ENCODE assay signal across 32 cellular contexts in genomic region chr11:72232260-72233055, GRCh38. TPM values are rescaled to one million over a fixed set of nuclear protein-coding genes. Genes with fewer than 3 reads are reported as not detected.
DNase-seq lines count a peak whose midpoint lies in the region; ATAC-seq and TF ChIP-seq lines count a peak whose summit lies in the region.
"Had no signal": no experiment of that assay in that cellular context is flagged by ENCODE, and none has a peak within 500 bp of the region (broad histone marks: within the 10 kb centered on the region; RNA-seq: fewer than 3 reads in every experiment).

No MANE protein-coding gene starts in this region.

- H3K36me3 Mint-ChIP-seq in activated CD8-positive, alpha-beta memory T cell treated with anti-CD3 and anti-CD28 coated beads, Interleukin-2, amount 10 ng/mL, durations not matched to agents 7 days and 5 days, result peaks cover 22% of the 10 kb centered on the region
- H3K36me3 Mint-ChIP-seq in dendritic cell treated with granulocyte-macrophage colony-stimulating factor and Interleukin-4, amounts not matched to agents 40 ng/mL and 50 ng/mL, for 4 days (ENCODE audit: low read depth), result peaks cover 100% of the 10 kb centered on the region

- no peaks in the 10 kb centered on the region for H3K9me3 ChIP-seq in osteoblast (ENCODE audit: low read depth, low read length)
- H3K9me3 ChIP-seq in upper lobe of right lung, result no peaks in the 10 kb centered on the region

- CTCF ChIA-PET in activated CD8-positive, alpha-beta memory T cell treated with anti-CD3 and anti-CD28 coated beads, Interleukin-2, amount 10 ng/mL, durations not matched to agents 7 days and 5 days (lab: Charles Lee), result no interaction called here

- ATAC-seq in activated CD8-positive, alpha-beta memory T cell treated with anti-CD3 and anti-CD28 coated beads, Interleukin-2, amount 10 ng/mL, durations not matched to agents 7 days and 5 days, result no peak
- ATAC-seq in upper lobe of right lung (no peak), GM21825 (IDR thresholded peaks at IDR 0.05; ENCODE audit: unreplicated experiment) (no peak), left colon (no peak), HG03378 (IDR thresholded peaks at IDR 0.05; ENCODE audit: unreplicated experiment) (no peak)

- no peak overlapping the region for H3K27ac Mint-ChIP-seq in activated CD8-positive, alpha-beta memory T cell treated with anti-CD3 and anti-CD28 coated beads, Interleukin-2, amount 10 ng/mL, durations not matched to agents 7 days and 5 days
- peak overlapping the region; percentile 21 for H3K27ac Mint-ChIP-seq in dendritic cell treated with granulocyte-macrophage colony-stimulating factor and Interleukin-4, amounts not matched to agents 40 ng/mL and 50 ng/mL, for 4 days
- H3K27ac Mint-ChIP-seq: T-helper 1 cell treated with Interleukin-12 subunit alpha and Interleukin-12 subunit beta and Interleukin-4 antibody, amounts not matched to agents 30 μg/mL and 1 μg/mL, for 36 hours had no signal

- H3K36me3 ChIP-seq in osteoblast (ENCODE audit: insufficient read depth, low read length) (peaks cover 90% of the 10 kb centered on the region), upper lobe of right lung (peaks cover 88% of the 10 kb centered on the region)

- H3K4me2 ChIP-seq in osteoblast (ENCODE audit: insufficient read depth, low read length), result no peak overlapping the region
- H3K4me2 ChIP-seq: smooth muscle cell had no signal

- H3K27me3 ChIP-seq in osteoblast (ENCODE audit: insufficient read depth, low read length), result no peaks in the 10 kb centered on the region
- H3K27me3 ChIP-seq in upper lobe of right lung, result no peaks in the 10 kb centered on the region

- DNase-seq in activated CD8-positive, alpha-beta memory T cell treated with anti-CD3 and anti-CD28 coated beads, Interleukin-2, amount 10 ng/mL, durations not matched to agents 7 days and 5 days, result peak; percentile 37
- DNase-seq in activated CD8-positive, alpha-beta memory T cell treated with anti-CD3 and anti-CD28 coated beads, Interleukin-2, amount 50 U/mL, for 48 hours, result no peak
- DNase-seq in osteoblast (ENCODE audit: insufficient read length, low spot score, missing footprints) (peak; percentile 37), upper lobe of right lung (peak; percentile 46), left colon (no peak)
- DNase-seq: activated CD4-positive, alpha-beta T cell treated with anti-CD3 and anti-CD28 coated beads for 1 hour; activated naive CD4-positive, alpha-beta T cell treated with anti-CD3 and anti-CD28 coated beads, Interleukin-2, amount 50 U/mL, for 16 hours; activated T-cell treated with anti-CD3 and anti-CD28 coated beads, Interleukin-2, amount 50 U/mL, for 48 hours; AML-193; anterior cingulate cortex; cortex of kidney; GDM1; mammary epithelial cell; NCI-H1105; NCI-H2081; NCI-H345; NCI-H748 treated with DMSO at 0.1 percent for 48 hours; nucleus accumbens; stimulated activated naive CD4-positive, alpha-beta T cell had no signal

- intact Hi-C loops in dendritic cell treated with granulocyte-macrophage colony-stimulating factor and Interleukin-4, amounts not matched to agents 40 ng/mL and 50 ng/mL, for 4 days (cut with micrococcal nuclease), result no loop called here
- intact Hi-C loops in upper lobe of right lung (cut with DNase I), result no loop called here
- intact Hi-C loops in left colon (cut with DNase I, micrococcal nuclease), result no loop called here

- H2AFZ ChIP-seq in osteoblast (ENCODE audit: low read length), result no peak overlapping the region

- H3K4me1 Mint-ChIP-seq in activated CD8-positive, alpha-beta memory T cell treated with anti-CD3 and anti-CD28 coated beads, Interleukin-2, amount 10 ng/mL, durations not matched to agents 7 days and 5 days, result no peaks in the 10 kb centered on the region
- peaks cover 94% of the 10 kb centered on the region for H3K4me1 Mint-ChIP-seq in dendritic cell treated with granulocyte-macrophage colony-stimulating factor and Interleukin-4, amounts not matched to agents 40 ng/mL and 50 ng/mL, for 4 days (ENCODE audit: low read depth)

- H3K4me1 ChIP-seq in osteoblast (ENCODE audit: insufficient read depth, low read length), result no peaks in the 10 kb centered on the region
- no peaks in the 10 kb centered on the region for H3K4me1 ChIP-seq in upper lobe of right lung

- H3K27ac ChIP-seq in osteoblast (ENCODE audit: low read depth, low read length) (no peak overlapping the region), upper lobe of right lung (no peak overlapping the region)

- no peaks in the 10 kb centered on the region for H3K27me3 Mint-ChIP-seq in activated CD8-positive, alpha-beta memory T cell treated with anti-CD3 and anti-CD28 coated beads, Interleukin-2, amount 10 ng/mL, durations not matched to agents 7 days and 5 days
- H3K27me3 Mint-ChIP-seq in dendritic cell treated with granulocyte-macrophage colony-stimulating factor and Interleukin-4, amounts not matched to agents 40 ng/mL and 50 ng/mL, for 4 days, result peaks cover 6% of the 10 kb centered on the region
- H3K27me3 Mint-ChIP-seq: IgD-negative memory B cell had no signal

- no peaks in the 10 kb centered on the region for H3K9me3 Mint-ChIP-seq in activated CD8-positive, alpha-beta memory T cell treated with anti-CD3 and anti-CD28 coated beads, Interleukin-2, amount 10 ng/mL, durations not matched to agents 7 days and 5 days (ENCODE audit: low read depth)
- H3K9me3 Mint-ChIP-seq in dendritic cell treated with granulocyte-macrophage colony-stimulating factor and Interleukin-4, amounts not matched to agents 40 ng/mL and 50 ng/mL, for 4 days, result no peaks in the 10 kb centered on the region
- H3K9me3 Mint-ChIP-seq: CD8-positive, alpha-beta memory T cell; IgD-negative memory B cell; T-helper 1 cell treated with Interleukin-12 subunit alpha and Interleukin-12 subunit beta and Interleukin-4 antibody, amounts not matched to agents 30 μg/mL and 1 μg/mL, for 36 hours had no signal

- H4K20me1 ChIP-seq in osteoblast (ENCODE audit: insufficient read depth, low read length), result peaks cover 79% of the 10 kb centered on the region

- TF ChIP-seq CTCF in osteoblast (IDR thresholded peaks at IDR 0.05; ENCODE audit: extremely low read depth, low read depth, low read length) (no peak), upper lobe of right lung (IDR thresholded peaks at IDR 0.05) (no peak)

- no peak overlapping the region for H3K4me3 ChIP-seq in osteoblast (ENCODE audit: insufficient read depth, low read length)
- H3K4me3 ChIP-seq in upper lobe of right lung, result no peak overlapping the region
- H3K4me3 ChIP-seq: smooth muscle cell had no signal

- peaks cover 20% of the 10 kb centered on the region for H3K79me2 ChIP-seq in osteoblast (ENCODE audit: insufficient read depth, low read length)

- H3K4me3 Mint-ChIP-seq in activated CD8-positive, alpha-beta memory T cell treated with anti-CD3 and anti-CD28 coated beads, Interleukin-2, amount 10 ng/mL, durations not matched to agents 7 days and 5 days, result no peak overlapping the region
- no peak overlapping the region for H3K4me3 Mint-ChIP-seq in dendritic cell treated with granulocyte-macrophage colony-stimulating factor and Interleukin-4, amounts not matched to agents 40 ng/mL and 50 ng/mL, for 4 days
- H3K4me3 Mint-ChIP-seq: CD8-positive, alpha-beta memory T cell; T-helper 1 cell treated with Interleukin-12 subunit alpha and Interleukin-12 subunit beta and Interleukin-4 antibody, amounts not matched to agents 30 μg/mL and 1 μg/mL, for 36 hours had no signal

RNA-seq across cellular contexts. Expression of gene INPPL1, which starts 7.9 kb away (rescaled TPM):
- total RNA-seq in activated CD8-positive, alpha-beta memory T cell treated with anti-CD3 and anti-CD28 coated beads, Interleukin-2, amount 10 ng/mL, durations not matched to agents 7 days and 5 days, result 100 to 1,000 TPM; 152 to 157 TPM
- total RNA-seq in osteoblast (86.5 and 92.2 TPM in 2 replicates), upper lobe of right lung (146 TPM), left colon (100 to 1,000 TPM; 120 to 142 TPM)

RNA-seq across cellular contexts. Expression of gene PHOX2A, which starts 11.5 kb away (rescaled TPM):
- not detected for total RNA-seq in activated CD8-positive, alpha-beta memory T cell treated with anti-CD3 and anti-CD28 coated beads, Interleukin-2, amount 10 ng/mL, durations not matched to agents 7 days and 5 days
- total RNA-seq in osteoblast, result not detected in 2 replicates
- not detected for total RNA-seq in upper lobe of right lung
- under 1 TPM; 0.61 to 0.89 TPM for total RNA-seq in left colon
- total RNA-seq: A172; CD8-positive, alpha-beta memory T cell; H4; kidney epithelial cell; mammary epithelial cell; renal cortical epithelial cell; RPMI7951; SK-MEL-5; smooth muscle cell had no signal

RNA-seq across cellular contexts. Expression of gene FOLR2, which starts 15.9 kb away (rescaled TPM):
- total RNA-seq in activated CD8-positive, alpha-beta memory T cell treated with anti-CD3 and anti-CD28 coated beads, Interleukin-2, amount 10 ng/mL, durations not matched to agents 7 days and 5 days, result not detected
- total RNA-seq in osteoblast (not detected in 2 replicates), upper lobe of right lung (22.8 TPM), left colon (10 to 100 TPM in 1 of 2 donors, 1 to 10 TPM in 1; 4.8 to 23.5 TPM)
- total RNA-seq: A172, H4, kidney epithelial cell, mammary epithelial cell, renal cortical epithelial cell, RPMI7951, SK-MEL-5, smooth muscle cell had no signal

RNA-seq across cellular contexts. Expression of gene FOLR1, which starts 40.5 kb away (rescaled TPM):
- total RNA-seq in activated CD8-positive, alpha-beta memory T cell treated with anti-CD3 and anti-CD28 coated beads, Interleukin-2, amount 10 ng/mL, durations not matched to agents 7 days and 5 days, result not detected
- total RNA-seq in osteoblast (under 0.01 and 0.36 TPM in 2 replicates), upper lobe of right lung (163 TPM), left colon (not detected)
- total RNA-seq: A172; CD8-positive, alpha-beta memory T cell; RPMI7951; SK-MEL-5 had no signal

Comparison
In these comparisons a context has a peak if more than half of its experiments do, and no peak if none do; other contexts are left out.
1. DNase-seq: peak in activated CD8-positive, alpha-beta memory T cell treated with anti-CD3 and anti-CD28 coated beads, Interleukin-2, amount 10 ng/mL, durations not matched to agents 7 days and 5 days (single experiment), osteoblast (single experiment) and upper lobe of right lung (single experiment); none in activated CD8-positive, alpha-beta memory T cell treated with anti-CD3 and anti-CD28 coated beads, Interleukin-2, amount 50 U/mL, for 48 hours (single experiment) and left colon (0 of 2).